ENCODE assay signal across 13 cellular contexts in the genomic region with DNA sequence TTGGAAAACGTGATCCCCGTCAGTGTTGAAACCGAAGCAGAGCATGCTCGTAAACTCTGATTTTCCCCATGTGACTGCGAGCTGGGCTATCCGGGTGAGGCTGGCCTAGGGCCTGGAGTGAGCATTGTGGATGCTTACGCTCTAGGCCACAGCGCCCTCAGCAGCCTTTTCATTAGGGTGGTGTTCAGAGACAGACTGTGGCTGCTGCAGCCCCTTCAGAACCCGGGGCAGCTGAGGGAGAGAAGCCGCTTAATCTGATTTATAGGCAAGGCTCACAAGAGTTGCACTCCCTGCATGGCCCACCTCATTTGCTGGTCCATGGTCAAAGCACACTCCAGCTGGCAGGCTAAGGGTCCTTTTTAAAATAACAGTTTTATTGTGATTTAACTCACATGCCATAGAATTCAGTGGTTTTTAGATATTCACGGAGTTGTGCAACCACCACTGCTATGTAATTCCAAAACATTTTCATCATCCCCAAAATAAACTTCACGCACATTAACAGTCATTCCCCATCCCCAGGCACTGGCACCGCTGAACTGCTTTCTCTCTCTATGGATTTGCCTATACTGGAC.
DNase-seq lines count a peak whose midpoint lies in the region; ATAC-seq and TF ChIP-seq lines count a peak whose summit lies in the region.
"Had no signal": no experiment of that assay in that cellular context is flagged by ENCODE, and none has a peak within 500 bp of the region (broad histone marks: within the 10 kb centered on the region; RNA-seq: fewer than 3 reads in every experiment).

No MANE protein-coding gene starts in this region.

- POLR2A ChIA-PET in A673 (lab: Charles Lee; ENCODE audit: low non-redundant PET), result no interaction called here

- H3K27ac Mint-ChIP-seq in activated T-helper 2 cell treated with anti-CD3 and anti-CD28 coated beads, Interferon-gamma antibody, Interleukin-2, Interleukin-4, amounts not matched to agents 10 μg/mL and 5 μg/mL and 100 μg/mL, durations not matched to agents 14 hours and 24 hours and 36 hours, result no peak overlapping the region
- no peak overlapping the region for H3K27ac Mint-ChIP-seq in activated naive CD4-positive, alpha-beta T cell treated with anti-CD3 and anti-CD28 coated beads, Interleukin-2, amount 50 U/mL, for 72 hours

- H3K4me3 Mint-ChIP-seq in activated T-helper 2 cell treated with anti-CD3 and anti-CD28 coated beads, Interferon-gamma antibody, Interleukin-2, Interleukin-4, amounts not matched to agents 10 μg/mL and 5 μg/mL and 100 μg/mL, durations not matched to agents 14 hours and 24 hours and 36 hours (ENCODE audit: low read depth), result no peak overlapping the region

- intact Hi-C loops in A673 (cut with micrococcal nuclease; ENCODE audit: unreplicated experiment), result loop anchor here (2.0 to 10.0 kb wide), 4 partner anchors 163 to 905 kb away; partner anchors contain the start of gene ATXN7L1
- intact Hi-C loops in activated T-helper 2 cell treated with anti-CD3 and anti-CD28 coated beads, Interferon-gamma antibody, Interleukin-2, Interleukin-4, amounts not matched to agents 10 μg/mL and 5 μg/mL and 100 μg/mL, durations not matched to agents 14 hours and 24 hours and 36 hours (cut with micrococcal nuclease), result loop anchor here (5.0 kb wide), 2 partner anchors 32 to 112 kb away; no protein-coding TSS in a partner anchor

- H3K27ac ChIP-seq in A673 (ENCODE audit: low read depth, low read length, poor library complexity, severe bottlenecking), result no peak overlapping the region

- BruUV-seq in A673 (replicated peaks; lab: Mats Ljungman, UMichigan), result no TSS peak

- H3K36me3 Mint-ChIP-seq in activated T-helper 2 cell treated with anti-CD3 and anti-CD28 coated beads, Interferon-gamma antibody, Interleukin-2, Interleukin-4, amounts not matched to agents 10 μg/mL and 5 μg/mL and 100 μg/mL, durations not matched to agents 14 hours and 24 hours and 36 hours (ENCODE audit: low read depth), result no peaks in the 10 kb centered on the region
- H3K36me3 Mint-ChIP-seq in activated naive CD4-positive, alpha-beta T cell treated with anti-CD3 and anti-CD28 coated beads, Interleukin-2, amount 50 U/mL, for 72 hours, result no peaks in the 10 kb centered on the region

- no peaks in the 10 kb centered on the region for H3K9me3 ChIP-seq in A673 (ENCODE audit: low read depth, low read length, poor library complexity, severe bottlenecking)

- DNase-seq in A673 (ENCODE audit: low spot score) (peak; percentile 50), H7 (peak; percentile 65), astrocyte of the cerebellum (ENCODE audit: low read depth) (peak; percentile 92), iPS-NIHi7 (ENCODE audit: extremely low spot score) (peak; percentile 76)
- DNase-seq in activated T-helper 2 cell treated with anti-CD3 and anti-CD28 coated beads, Interferon-gamma antibody, Interleukin-2, Interleukin-4, amounts not matched to agents 10 μg/mL and 5 μg/mL and 100 μg/mL, durations not matched to agents 14 hours and 24 hours and 36 hours (ENCODE audit: low spot score), result no peak
- no peak for DNase-seq in activated naive CD4-positive, alpha-beta T cell treated with anti-CD3 and anti-CD28 coated beads, Interleukin-2, amount 50 U/mL, for 72 hours (ENCODE audit: low spot score in 2 of 2)
- DNase-seq: activated CD4-positive, CD25-positive, alpha-beta regulatory T cell treated with anti-CD3 and anti-CD28 coated beads, Interleukin-2, amount 50 U/mL, for 72 hours; activated T-cell treated with anti-CD3 and anti-CD28 coated beads, Interleukin-2, amount 50 U/mL, for 48 hours; kidney glomerular epithelial cell; NCI-H1417 treated with DMSO at 0.1 percent for 48 hours; stimulated activated CD8-positive, alpha-beta memory T cell treated with anti-CD3 and anti-CD28 coated beads, Interleukin-4, amount 100 ng/mL, for 48 hours had no signal

- in situ Hi-C loops in astrocyte of the cerebellum (cut with HindIII; ENCODE audit: low sequenced_read_pairs), result no loop called here

- CTCF ChIA-PET in A673 (lab: Charles Lee), result no interaction called here

- H3K27me3 Mint-ChIP-seq in activated T-helper 2 cell treated with anti-CD3 and anti-CD28 coated beads, Interferon-gamma antibody, Interleukin-2, Interleukin-4, amounts not matched to agents 10 μg/mL and 5 μg/mL and 100 μg/mL, durations not matched to agents 14 hours and 24 hours and 36 hours (ENCODE audit: low read depth), result peaks cover 7% of the 10 kb centered on the region

- ATAC-seq in GM18907 (IDR thresholded peaks at IDR 0.05; ENCODE audit: unreplicated experiment) (no peak), GM19328 (IDR thresholded peaks at IDR 0.05; ENCODE audit: unreplicated experiment) (no peak)
- no peak for ATAC-seq in activated naive CD4-positive, alpha-beta T cell treated with anti-CD3 and anti-CD28 coated beads, Interleukin-2, amount 50 U/mL, for 72 hours

- peaks cover 34% of the 10 kb centered on the region for H3K4me1 ChIP-seq in A673 (ENCODE audit: insufficient read depth, low read length, poor library complexity, severe bottlenecking)

- H3K27me3 ChIP-seq in A673 (replicated peaks; ENCODE audit: insufficient read depth, low read depth, low read length, poor library complexity) (no peaks in the 10 kb centered on the region), H7 (ENCODE audit: control insufficient read depth, insufficient read depth, low read length) (no peaks in the 10 kb centered on the region)

- H3K4me3 ChIP-seq in A673 (ENCODE audit: low read depth, low read length, poor library complexity, severe bottlenecking) (no peak overlapping the region), H7 (ENCODE audit: insufficient read depth, low read depth, low read length) (no peak overlapping the region), astrocyte of the cerebellum (ENCODE audit: low read depth, low read length) (no peak overlapping the region)

- H3K9me3 Mint-ChIP-seq in activated T-helper 2 cell treated with anti-CD3 and anti-CD28 coated beads, Interferon-gamma antibody, Interleukin-2, Interleukin-4, amounts not matched to agents 10 μg/mL and 5 μg/mL and 100 μg/mL, durations not matched to agents 14 hours and 24 hours and 36 hours, result no peaks in the 10 kb centered on the region
- no peaks in the 10 kb centered on the region for H3K9me3 Mint-ChIP-seq in activated naive CD4-positive, alpha-beta T cell treated with anti-CD3 and anti-CD28 coated beads, Interleukin-2, amount 50 U/mL, for 72 hours

- no peaks in the 10 kb centered on the region for H3K36me3 ChIP-seq in A673 (ENCODE audit: insufficient read depth, low read length, poor library complexity, severe bottlenecking)
- H3K36me3 ChIP-seq in H7 (replicated peaks; ENCODE audit: control insufficient read depth, insufficient read depth, low read length), result no peaks in the 10 kb centered on the region

- TF ChIP-seq CTCF in A673 (conservative IDR thresholded peaks at IDR 0.05; ENCODE audit: low read depth, low read length), result peak; percentile 36; the same call in 1 of the 2 replicates
- TF ChIP-seq CTCF in astrocyte of the cerebellum (IDR thresholded peaks at IDR 0.05; ENCODE audit: low read depth, low read length, missing control alignments), result peak; percentile 16

- peaks cover 6% of the 10 kb centered on the region for H3K4me1 Mint-ChIP-seq in activated T-helper 2 cell treated with anti-CD3 and anti-CD28 coated beads, Interferon-gamma antibody, Interleukin-2, Interleukin-4, amounts not matched to agents 10 μg/mL and 5 μg/mL and 100 μg/mL, durations not matched to agents 14 hours and 24 hours and 36 hours (ENCODE audit: low read depth)

Comparison
In these comparisons a context has a peak if more than half of its experiments do, and no peak if none do; other contexts are left out.
1. DNase-seq: peak in A673 (single experiment), H7 (single experiment), astrocyte of the cerebellum (single experiment) and iPS-NIHi7 (single experiment); none in activated T-helper 2 cell treated with anti-CD3 and anti-CD28 coated beads, Interferon-gamma antibody, Interleukin-2, Interleukin-4, amounts not matched to agents 10 μg/mL and 5 μg/mL and 100 μg/mL, durations not matched to agents 14 hours and 24 hours and 36 hours (single experiment) and activated naive CD4-positive, alpha-beta T cell treated with anti-CD3 and anti-CD28 coated beads, Interleukin-2, amount 50 U/mL, for 72 hours (0 of 2).